Comparison of ENCODE assay signal across 15 cellular contexts in the genomic region with DNA sequence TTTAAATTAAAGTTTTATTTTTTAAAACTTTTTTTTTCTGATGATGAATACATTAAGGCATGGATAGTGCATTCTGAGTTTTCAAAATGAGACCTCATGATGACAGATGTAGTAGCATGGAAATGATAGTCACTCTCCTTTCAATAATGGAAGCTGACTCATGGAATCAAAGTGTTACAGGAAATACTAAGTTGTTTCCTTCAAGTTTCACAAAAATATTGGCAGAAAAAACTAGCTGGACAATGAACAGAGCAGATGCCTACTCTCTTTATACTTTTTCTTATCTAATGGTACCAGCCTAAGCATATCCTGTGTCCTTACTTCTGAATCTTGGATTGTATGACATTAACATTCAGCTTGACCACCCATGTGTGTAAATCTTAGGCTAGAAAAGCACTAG.
DNase-seq lines count a peak whose midpoint lies in the region; ATAC-seq and TF ChIP-seq lines count a peak whose summit lies in the region.
"Had no signal": no experiment of that assay in that cellular context is flagged by ENCODE, and none has a peak within 500 bp of the region (broad histone marks: within the 10 kb centered on the region; RNA-seq: fewer than 3 reads in every experiment).

No MANE protein-coding gene starts in this region.

- peaks cover 9% of the 10 kb centered on the region for H3K9me3 Mint-ChIP-seq in activated T-helper 17 cell treated with anti-CD3 and anti-CD28 coated beads, Interleukin-2, amount 50 U/mL, for 72 hours

- H3K4me3 Mint-ChIP-seq in activated T-helper 17 cell treated with anti-CD3 and anti-CD28 coated beads, Interleukin-2, amount 50 U/mL, for 72 hours: no peak overlapping the region
- H3K4me3 Mint-ChIP-seq: CD8-positive, alpha-beta memory T cell had no signal

- no peak overlapping the region for H3K27ac Mint-ChIP-seq in activated T-helper 17 cell treated with anti-CD3 and anti-CD28 coated beads, Interleukin-2, amount 50 U/mL, for 72 hours
- H3K27ac Mint-ChIP-seq: CD8-positive, alpha-beta memory T cell had no signal

- no peak overlapping the region for H3K4me3 ChIP-seq in cardiac fibroblast (replicated peaks in 1 of 2; ENCODE audit: low read depth in 2 of 2, low read length in 2 of 2)
- H3K4me3 ChIP-seq: BLaER1 had no signal

- no peak for ATAC-seq in activated T-helper 17 cell treated with anti-CD3 and anti-CD28 coated beads, Interleukin-2, amount 50 U/mL, for 72 hours (replicated peaks)
- ATAC-seq in HG02840 (IDR thresholded peaks at IDR 0.05; ENCODE audit: low FRiP score, unreplicated experiment): no peak

- no peaks in the 10 kb centered on the region for H3K4me1 Mint-ChIP-seq in activated T-helper 17 cell treated with anti-CD3 and anti-CD28 coated beads, Interleukin-2, amount 50 U/mL, for 72 hours
- H3K4me1 Mint-ChIP-seq: CD8-positive, alpha-beta memory T cell had no signal

- DNase-seq in NCI-H226 (peak; percentile 9), cardiac fibroblast (ENCODE audit: low read depth in 2 of 2) (peak; percentile 25 to 51), foreskin melanocyte (peak; percentile 31), GM10266 (ENCODE audit: extremely low spot score) (no peak)
- DNase-seq in activated CD8-positive, alpha-beta memory T cell treated with anti-CD3 and anti-CD28 coated beads, Interleukin-2, amount 50 U/mL, for 48 hours: no peak
- DNase-seq: CD8-positive, alpha-beta memory T cell; EL; NCI-H1436; NCI-H2081 treated with DMSO at 0.1 percent for 48 hours; NCI-H2227 treated with DMSO at 0.1 percent for 48 hours; NCI-H526 treated with DMSO at 0.1 percent for 48 hours; OCI-M1 had no signal

- no peaks in the 10 kb centered on the region for H3K27me3 Mint-ChIP-seq in activated T-helper 17 cell treated with anti-CD3 and anti-CD28 coated beads, Interleukin-2, amount 50 U/mL, for 72 hours
- H3K27me3 Mint-ChIP-seq: CD8-positive, alpha-beta memory T cell had no signal

- H3K36me3 Mint-ChIP-seq in activated T-helper 17 cell treated with anti-CD3 and anti-CD28 coated beads, Interleukin-2, amount 50 U/mL, for 72 hours (ENCODE audit: low read depth): no peaks in the 10 kb centered on the region
- H3K36me3 Mint-ChIP-seq: CD8-positive, alpha-beta memory T cell had no signal

- TF ChIP-seq CTCF in cardiac fibroblast (IDR thresholded peaks at IDR 0.05; ENCODE audit: low read depth, low read length) (no peak), GM10266 (IDR thresholded peaks at IDR 0.05; ENCODE audit: control insufficient read depth, insufficient read depth, low read depth, missing control alignments) (no peak)

Comparison
In these comparisons a context has a peak if more than half of its experiments do, and no peak if none do; other contexts are left out.
1. DNase-seq: peak in NCI-H226 (single experiment), cardiac fibroblast (2 of 2) and foreskin melanocyte (single experiment); none in activated CD8-positive, alpha-beta memory T cell treated with anti-CD3 and anti-CD28 coated beads, Interleukin-2, amount 50 U/mL, for 48 hours (single experiment) and GM10266 (single experiment).